In genomic region chr3:108488631-108489030, GRCh38 we compare ENCODE assay signal across 21 cellular contexts. TPM values are rescaled to one million over a fixed set of nuclear protein-coding genes. Genes with fewer than 3 reads are reported as not detected.
DNase-seq lines count a peak whose midpoint lies in the region; ATAC-seq and TF ChIP-seq lines count a peak whose summit lies in the region.
"Had no signal": no experiment of that assay in that cellular context is flagged by ENCODE, and none has a peak within 500 bp of the region (broad histone marks: within the 10 kb centered on the region; RNA-seq: fewer than 3 reads in every experiment).

No MANE protein-coding gene starts in this region.

- POLR2A ChIA-PET in PC-3 (lab: Charles Lee; ENCODE audit: unreplicated experiment), result no interaction called here

- no peaks in the 10 kb centered on the region for H3F3A ChIP-seq in PC-3 (ENCODE audit: low read length, unreplicated experiment)

- intact Hi-C loops in PC-3 (cut with micrococcal nuclease), result loop anchor here (1.0 to 2.0 kb wide), 5 partner anchors 64 to 594 kb away; no protein-coding TSS in a partner anchor

- H3K27me3 ChIP-seq in PC-3 (ENCODE audit: low read length) (no peaks in the 10 kb centered on the region), osteoblast (ENCODE audit: insufficient read depth, low read length) (no peaks in the 10 kb centered on the region)
- H3K27me3 ChIP-seq: BE2C, uterus had no signal

- H3K79me2 ChIP-seq in PC-3 (ENCODE audit: low read length) (no peaks in the 10 kb centered on the region), osteoblast (ENCODE audit: insufficient read depth, low read length) (no peaks in the 10 kb centered on the region)

- no peaks in the 10 kb centered on the region for H3K9me2 ChIP-seq in PC-3 (replicated peaks; ENCODE audit: low read length)

- H3K4me2 ChIP-seq in PC-3 (ENCODE audit: low read length) (no peak overlapping the region), osteoblast (ENCODE audit: insufficient read depth, low read length) (no peak overlapping the region)

- H3K36me3 ChIP-seq in PC-3 (ENCODE audit: low read depth, low read length), result no peaks in the 10 kb centered on the region
- H3K36me3 ChIP-seq in osteoblast (ENCODE audit: insufficient read depth, low read length), result no peaks in the 10 kb centered on the region
- H3K36me3 ChIP-seq: BE2C, uterus had no signal

- no peak overlapping the region for H2AFZ ChIP-seq in PC-3 (ENCODE audit: low read length)
- no peak overlapping the region for H2AFZ ChIP-seq in osteoblast (ENCODE audit: low read length)

- H3K9me3 ChIP-seq in PC-3 (ENCODE audit: low read length) (no peaks in the 10 kb centered on the region), osteoblast (ENCODE audit: low read depth, low read length) (no peaks in the 10 kb centered on the region)
- H3K9me3 ChIP-seq: BE2C, uterus had no signal

- TF ChIP-seq CTCF in PC-3 (conservative IDR thresholded peaks at IDR 0.05; ENCODE audit: low read depth, low read length) (no peak), osteoblast (IDR thresholded peaks at IDR 0.05; ENCODE audit: extremely low read depth, low read depth, low read length) (no peak)

- DNase-seq in ELR (ENCODE audit: low read depth) (peak; percentile 85), PC-3 (peak; percentile 65), dermis microvascular lymphatic vessel endothelial cell (ENCODE audit: low read depth in 2 of 2) (peak; percentile 69 to 91), osteoblast (ENCODE audit: insufficient read length, low spot score, missing footprints) (peak; percentile 41), ecto neural progenitor cell (ENCODE audit: low spot score) (no peak)
- no peak for DNase-seq in central memory CD4-positive, alpha-beta T cell
- no peak for DNase-seq in effector CD4-positive, alpha-beta T cell
- DNase-seq: activated CD4-positive, alpha-beta T cell treated with anti-CD3 and anti-CD28 coated beads, Interleukin-2, amount 50 U/mL, for 1 hour; activated CD8-positive, alpha-beta memory T cell treated with anti-CD3 and anti-CD28 coated beads, Interleukin-2, amount 50 U/mL, for 48 hours; activated gamma-delta T cell; BE2C; GDM1; natural killer cell; NCI-H1105; NCI-H774; stimulated activated CD4-positive, alpha-beta T cell treated with anti-CD3 and anti-CD28 coated beads, Interleukin-4, amount 100 ng/mL, for 1 hour; uterus had no signal

- H3K4me1 ChIP-seq in PC-3 (ENCODE audit: insufficient read depth, low read length) (peaks cover 16% of the 10 kb centered on the region), osteoblast (ENCODE audit: insufficient read depth, low read length) (peaks cover 25% of the 10 kb centered on the region)
- H3K4me1 ChIP-seq: uterus had no signal

- CTCF ChIA-PET in PC-3 (lab: Charles Lee), result no interaction called here

- BruUV-seq in PC-3 (replicated peaks; lab: Mats Ljungman, UMichigan), result no TSS peak

- H3K4me3 ChIP-seq in PC-3 (ENCODE audit: low read length) (no peak overlapping the region), osteoblast (ENCODE audit: insufficient read depth, low read length) (no peak overlapping the region)
- H3K4me3 ChIP-seq: coronary artery, SK-N-MC, skin epidermis, uterus had no signal

- H3K27ac ChIP-seq in PC-3 (ENCODE audit: low read length) (no peak overlapping the region), osteoblast (ENCODE audit: low read depth, low read length) (no peak overlapping the region)
- H3K27ac ChIP-seq: coronary artery, SK-N-MC, skin epidermis, uterus had no signal

- H3K9ac ChIP-seq in PC-3 (ENCODE audit: low read length), result no peak overlapping the region

- H4K20me1 ChIP-seq in PC-3 (ENCODE audit: low read length), result no peaks in the 10 kb centered on the region
- H4K20me1 ChIP-seq in osteoblast (ENCODE audit: insufficient read depth, low read length), result no peaks in the 10 kb centered on the region

- peak; percentile 67 for ATAC-seq in PC-3
- no peak for ATAC-seq in GM21526 (IDR thresholded peaks at IDR 0.05; ENCODE audit: low FRiP score, unreplicated experiment)
- ATAC-seq: natural killer cell had no signal

RNA-seq across cellular contexts. Expression of gene MYH15, which starts 21.8 kb away (rescaled TPM):
- total RNA-seq in PC-3 (2014; rRNA removed) (2.4 and 2.8 TPM in 2 replicates), dermis microvascular lymphatic vessel endothelial cell (under 0.01 and 0.13 TPM in 2 replicates), osteoblast (0.36 and 0.59 TPM in 2 replicates)

Comparison
In these comparisons a context has a peak if more than half of its experiments do, and no peak if none do; other contexts are left out.
1. DNase-seq: peak in ELR (single experiment), PC-3 (single experiment), dermis microvascular lymphatic vessel endothelial cell (2 of 2) and osteoblast (single experiment); none in ecto neural progenitor cell (single experiment), central memory CD4-positive, alpha-beta T cell (single experiment) and effector CD4-positive, alpha-beta T cell (single experiment).